In the genomic region with DNA sequence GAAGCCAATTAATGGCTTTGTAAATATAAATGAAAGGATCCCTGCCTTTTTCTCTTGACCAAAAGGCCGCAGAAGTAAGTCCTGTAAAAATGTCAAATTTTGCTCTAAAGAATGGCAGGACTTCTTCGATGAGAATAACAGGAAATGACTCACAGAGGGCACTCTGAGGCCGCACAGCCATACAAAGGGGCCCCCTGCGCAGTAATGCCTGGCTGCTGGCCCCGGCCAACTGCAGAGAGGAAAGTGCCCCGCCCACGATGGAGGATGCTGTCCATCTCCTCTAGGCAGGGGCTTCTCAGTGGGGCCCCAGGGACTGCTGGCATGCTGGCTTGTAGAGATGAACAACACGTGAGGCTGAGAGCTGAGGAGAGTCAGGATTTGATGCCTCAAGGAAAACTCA, we compare ENCODE assay signal across 8 cellular contexts. TPM values are rescaled to one million over a fixed set of nuclear protein-coding genes. Genes with fewer than 3 reads are reported as not detected.
DNase-seq lines count a peak whose midpoint lies in the region; ATAC-seq and TF ChIP-seq lines count a peak whose summit lies in the region.

No MANE protein-coding gene starts in this region.

- peak overlapping the region; percentile 59; the same call in 1 of the 2 replicates for H3K27ac ChIP-seq in HUES6 (ENCODE audit: low read depth, low read length)

- DNase-seq in COLO829 (ENCODE audit: low spot score) (peak; percentile 94), left cardiac atrium (peak; percentile 76), DMS79 (lab: John Stamatoyannopoulos, UW) (no peak), NCI-H1092 (lab: John Stamatoyannopoulos, UW) (no peak)
- peak; percentile 83 for DNase-seq in activated CD8-positive, alpha-beta T cell treated with anti-CD3 and anti-CD28 coated beads for 36 hours
- DNase-seq in stimulated activated CD4-positive, alpha-beta T cell treated with anti-CD3 and anti-CD28 coated beads, Interleukin-2, amount 100 ng/mL, for 24 hours = peak; percentile 23 to 44

- POLR2A ChIA-PET in activated CD8-positive, alpha-beta T cell treated with anti-CD3 and anti-CD28 coated beads for 36 hours (lab: Charles Lee) = no interaction called here

- peak overlapping the region; percentile 81 for H3K27ac Mint-ChIP-seq in activated CD8-positive, alpha-beta T cell treated with anti-CD3 and anti-CD28 coated beads for 36 hours

- peak; percentile 98 for ATAC-seq in activated CD8-positive, alpha-beta T cell treated with anti-CD3 and anti-CD28 coated beads for 36 hours
- peak; percentile 66 to 77 for ATAC-seq in left cardiac atrium
- ATAC-seq in GM18870 (IDR thresholded peaks at IDR 0.05; ENCODE audit: unreplicated experiment) = no peak

- no peak overlapping the region for H3K9ac ChIP-seq in HUES6 (ENCODE audit: low read length)

- no peaks in the 10 kb centered on the region for H3K9me3 ChIP-seq in HUES6 (ENCODE audit: control insufficient read depth, insufficient read depth, low read depth, low read length)

- no peak for TF ChIP-seq CTCF in activated CD8-positive, alpha-beta T cell treated with anti-CD3 and anti-CD28 coated beads for 36 hours (IDR thresholded peaks at IDR 0.05)

- no peaks in the 10 kb centered on the region for H3K36me3 Mint-ChIP-seq in activated CD8-positive, alpha-beta T cell treated with anti-CD3 and anti-CD28 coated beads for 36 hours (ENCODE audit: low read depth)

- intact Hi-C loops in activated CD8-positive, alpha-beta T cell treated with anti-CD3 and anti-CD28 coated beads for 36 hours (cut with micrococcal nuclease) = no loop called here
- intact Hi-C loops in left cardiac atrium (cut with DNase I) = no loop called here

- no peaks in the 10 kb centered on the region for H3K27me3 ChIP-seq in HUES6 (ENCODE audit: control insufficient read depth, insufficient read depth, low read length)

- CTCF ChIA-PET in activated CD8-positive, alpha-beta T cell treated with anti-CD3 and anti-CD28 coated beads for 36 hours (lab: Charles Lee) = interaction anchor here (0.6 to 1.3 kb wide), 2 partner anchors 9 to 165 kb away, joined by 3 read pairs; no protein-coding TSS in a partner anchor

- no peak overlapping the region for H3K4me3 Mint-ChIP-seq in activated CD8-positive, alpha-beta T cell treated with anti-CD3 and anti-CD28 coated beads for 36 hours

- H3K4me1 Mint-ChIP-seq in activated CD8-positive, alpha-beta T cell treated with anti-CD3 and anti-CD28 coated beads for 36 hours (ENCODE audit: low read depth) = peaks cover 12% of the 10 kb centered on the region

- H3K4me3 ChIP-seq in HUES6 (ENCODE audit: low read depth, low read length) = no peak overlapping the region

- no peaks in the 10 kb centered on the region for H3K9me3 Mint-ChIP-seq in activated CD8-positive, alpha-beta T cell treated with anti-CD3 and anti-CD28 coated beads for 36 hours

- H3K4me1 ChIP-seq in HUES6 (ENCODE audit: control insufficient read depth, insufficient read depth, low read length) = peaks cover 43% of the 10 kb centered on the region

- no peaks in the 10 kb centered on the region for H3K27me3 Mint-ChIP-seq in activated CD8-positive, alpha-beta T cell treated with anti-CD3 and anti-CD28 coated beads for 36 hours

- no peaks in the 10 kb centered on the region for H3K36me3 ChIP-seq in HUES6 (ENCODE audit: control insufficient read depth, insufficient read depth, low read length)

RNA-seq across cellular contexts. Expression of a gene that starts 18.1 kb away (rescaled TPM):
- total RNA-seq in activated CD8-positive, alpha-beta T cell treated with anti-CD3 and anti-CD28 coated beads for 36 hours = not detected
- total RNA-seq in left cardiac atrium = under 1 TPM; 0.09 to 0.18 TPM

Comparison
In these comparisons a context has a peak if more than half of its experiments do, and no peak if none do; other contexts are left out.
1. DNase-seq: peak in COLO829 (single experiment), activated CD8-positive, alpha-beta T cell treated with anti-CD3 and anti-CD28 coated beads for 36 hours (single experiment), left cardiac atrium (single experiment) and stimulated activated CD4-positive, alpha-beta T cell treated with anti-CD3 and anti-CD28 coated beads, Interleukin-2, amount 100 ng/mL, for 24 hours (2 of 2); none in DMS79 (single experiment) and NCI-H1092 (single experiment).